5 cellular contexts compared by ENCODE assay signal in the genomic region with DNA sequence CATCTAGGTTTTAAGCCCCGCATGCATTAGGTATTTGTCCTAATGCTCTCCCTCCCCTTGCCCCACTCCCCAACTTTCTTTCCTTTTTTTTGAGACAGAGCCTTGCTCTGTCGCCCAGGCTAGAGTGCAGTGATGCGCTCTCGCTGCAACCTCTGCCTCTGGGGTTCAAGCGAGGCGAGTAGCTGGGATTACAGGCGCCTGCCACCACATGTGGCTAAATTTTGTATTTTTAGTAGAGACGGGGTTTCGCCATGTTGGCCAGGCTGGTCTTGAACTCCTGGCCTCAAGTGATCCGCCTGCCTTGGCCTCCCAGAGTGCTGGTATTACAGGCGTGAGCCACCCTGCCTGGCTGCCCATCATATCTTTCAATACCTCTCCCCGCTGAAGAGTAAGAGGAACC. TPM values are rescaled to one million over a fixed set of nuclear protein-coding genes. Genes with fewer than 3 reads are reported as not detected.
"Had no signal": no experiment of that assay in that cellular context is flagged by ENCODE, and none has a peak within 500 bp of the region (broad histone marks: within the 10 kb centered on the region; RNA-seq: fewer than 3 reads in every experiment).

No MANE protein-coding gene starts in this region.

RNA-seq across cellular contexts. Expression of gene SLC25A47, which starts 19.7 kb away (rescaled TPM):
- total RNA-seq: activated CD8-positive, alpha-beta memory T cell treated with anti-CD3 and anti-CD28 coated beads, Interleukin-2, amount 10 ng/mL, durations not matched to agents 7 days and 5 days; activated CD8-positive, alpha-beta T cell treated with anti-CD3 and anti-CD28 coated beads, Interleukin-2, amount 10 ng/mL, durations not matched to agents 7 days and 5 days; cardiac septum; NCI-H460; PC-9 had no signal
